In the genomic region with DNA sequence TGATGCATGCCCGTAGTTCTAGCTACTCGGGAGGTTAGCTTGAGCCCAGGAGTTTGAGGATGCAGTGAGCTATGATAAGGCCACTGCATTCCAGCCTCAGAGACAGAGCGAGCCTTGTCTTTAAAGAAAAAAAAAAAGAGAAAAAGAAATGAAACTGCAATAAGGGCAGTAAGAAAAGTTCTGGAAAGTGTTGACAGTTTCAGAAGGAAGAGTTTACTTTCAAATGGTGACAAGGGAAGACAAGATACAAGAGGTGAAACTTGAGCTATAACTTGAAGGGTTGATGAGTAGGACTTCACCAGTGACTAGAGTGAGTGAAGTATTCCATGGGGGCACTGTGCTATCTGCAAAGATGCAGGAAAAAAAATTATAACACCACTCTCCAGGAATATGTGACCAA, we compare ENCODE assay signal across 23 cellular contexts.
DNase-seq lines count a peak whose midpoint lies in the region; ATAC-seq, FAIRE-seq and TF ChIP-seq lines count a peak whose summit lies in the region.
"Had no signal": no experiment of that assay in that cellular context is flagged by ENCODE, and none has a peak within 500 bp of the region (broad histone marks: within the 10 kb centered on the region; RNA-seq: fewer than 3 reads in every experiment).

No MANE protein-coding gene starts in this region.

- no TSS peak for BruUV-seq in K562 (replicated peaks; lab: Mats Ljungman, UMichigan)

- TF ChIP-seq POLR2A in K562 (conservative IDR thresholded peaks at IDR 0.05), result no peak

- TF ChIP-seq CTCF in K562 (IDR thresholded peaks at IDR 0.05 in 2 of 3, conservative IDR thresholded peaks at IDR 0.05 in 1 of 3; ENCODE audit: insufficient read depth in 2 of 3, low read depth in 1 of 3, low read length in 3 of 3), result no peak

- H3K4me3 Mint-ChIP-seq in T-helper 1 cell treated with Interleukin-12 subunit alpha and Interleukin-12 subunit beta and Interleukin-4 antibody, amounts not matched to agents 30 μg/mL and 1 μg/mL, for 36 hours, result peak overlapping the region; percentile 3
- peak overlapping the region in 1 of 4 donors; percentile 74 for H3K4me3 Mint-ChIP-seq in IgD-negative memory B cell
- H3K4me3 Mint-ChIP-seq: H9 had no signal

- H3K4ac ChIP-seq in trophoblast cell (ENCODE audit: low read depth, low read length), result no peak overlapping the region

- TF ChIP-seq EP300 in K562 (IDR thresholded peaks at IDR 0.05; ENCODE audit: low read length), result no peak

- H3K14ac ChIP-seq in trophoblast cell (ENCODE audit: low read length), result no peak overlapping the region

- H2AK5ac ChIP-seq in trophoblast cell (ENCODE audit: low read length), result no peak overlapping the region

- no peak overlapping the region for H3K23ac ChIP-seq in trophoblast cell (ENCODE audit: low read length)

- WGBS in K562 (ENCODE audit: insufficient coverage, low coverage, missing lambda C conversion rate), result 0% methylated on average over 3 of the region's 3 CpGs
- no CpG with 5 or more reads among the region's 3 CpGs for WGBS in trophoblast cell (ENCODE audit: extremely low coverage, insufficient coverage, insufficient read length)

- intact Hi-C loops in K562 (cut with micrococcal nuclease), result no loop called here

- no peak overlapping the region for H4K8ac ChIP-seq in trophoblast cell (ENCODE audit: low read depth, low read length)

- H3K9me1 ChIP-seq in K562 (ENCODE audit: control insufficient read depth, insufficient read depth, low read length), result no peaks in the 10 kb centered on the region

- H3K4me3 ChIP-seq in K562 (no peak overlapping the region), trophoblast cell (ENCODE audit: low read depth, low read length) (no peak overlapping the region)

- no peaks in the 10 kb centered on the region for H3K79me1 ChIP-seq in trophoblast cell (ENCODE audit: low read length)

- no peak overlapping the region for H2BK5ac ChIP-seq in trophoblast cell (ENCODE audit: low read depth, low read length, poor library complexity)

- CTCF ChIA-PET in K562 (lab: Yijun Ruan, JAX; ENCODE audit: low intra/inter-chr PET ratio), result no interaction called here

- H3K9ac ChIP-seq in K562 (ENCODE audit: insufficient read depth in 1 of 2, low read depth in 2 of 2, low read length in 2 of 2), result no peak overlapping the region
- no peak overlapping the region for H3K9ac ChIP-seq in trophoblast cell (ENCODE audit: low read length)

- no peak overlapping the region for H2AFZ ChIP-seq in K562 (ENCODE audit: low read depth, low read length)
- no peak overlapping the region for H2AFZ ChIP-seq in trophoblast cell (ENCODE audit: insufficient read depth, low read length, poor library complexity)

- no peak overlapping the region for H3K18ac ChIP-seq in trophoblast cell (ENCODE audit: low read length)

- H3K4me2 ChIP-seq in K562 (ENCODE audit: insufficient read depth, low read length), result no peak overlapping the region
- H3K4me2 ChIP-seq in trophoblast cell (ENCODE audit: low read length), result no peak overlapping the region

- H3K9me3 Mint-ChIP-seq in T-helper 1 cell treated with Interleukin-12 subunit alpha and Interleukin-12 subunit beta and Interleukin-4 antibody, amounts not matched to agents 30 μg/mL and 1 μg/mL, for 36 hours, result no peaks in the 10 kb centered on the region
- H3K9me3 Mint-ChIP-seq in IgD-negative memory B cell, result no peaks in the 10 kb centered on the region
- H3K9me3 Mint-ChIP-seq: H9 had no signal

- no peak overlapping the region for H3K27ac Mint-ChIP-seq in T-helper 1 cell treated with Interleukin-12 subunit alpha and Interleukin-12 subunit beta and Interleukin-4 antibody, amounts not matched to agents 30 μg/mL and 1 μg/mL, for 36 hours
- H3K27ac Mint-ChIP-seq in IgD-negative memory B cell, result peak overlapping the region; percentile 33 to 93 (median 56)
- H3K27ac Mint-ChIP-seq: H9 had no signal

- peak; percentile 11 for FAIRE-seq in K562 (lab: Jason Lieb, UNC)
- FAIRE-seq: A204.1, HepG2 had no signal

- DNase-seq in T-helper 1 cell, result no peak
- DNase-seq in K562 (ENCODE audit: extremely low read depth in 1 of 4, low spot score in 3 of 4), result no peak
- peak; percentile 5 to 26 for DNase-seq in trophoblast cell
- no peak for DNase-seq in AG08395 (ENCODE audit: low spot score)
- no peak for DNase-seq in H4 (ENCODE audit: low spot score)
- DNase-seq: activated gamma-delta T cell, cerebellar nuclear complex, DMS53, GF-D8, glutamatergic neuron, H9, kidney glomerular epithelial cell, mammary epithelial cell, NCI-H1436, NCI-H2171 treated with DMSO at 0.1 percent for 48 hours, NCI-H526 treated with DMSO at 0.1 percent for 48 hours, SHP77, substantia nigra had no signal

- no peak overlapping the region for H2BK120ac ChIP-seq in trophoblast cell (ENCODE audit: insufficient read depth, low read length, poor library complexity)

- H3K79me2 ChIP-seq in K562 (ENCODE audit: control insufficient read depth, insufficient read depth, low read length), result no peaks in the 10 kb centered on the region
- H3K79me2 ChIP-seq in trophoblast cell (ENCODE audit: control insufficient read depth, insufficient read depth, low read length, poor library complexity), result no peaks in the 10 kb centered on the region

- no peak overlapping the region for H2BK12ac ChIP-seq in trophoblast cell (ENCODE audit: low read length)

- H3K4me1 ChIP-seq in K562 (replicated peaks in 1 of 2; ENCODE audit: control insufficient read depth in 2 of 2, insufficient read depth in 2 of 2, low read length in 2 of 2) (no peaks in the 10 kb centered on the region), trophoblast cell (ENCODE audit: control insufficient read depth in 1 of 2, insufficient read depth in 2 of 2, low read length in 2 of 2) (peaks cover 0 to 4% of the 10 kb centered on the region in 2 experiments)

- H3K9me3 ChIP-seq in K562 (replicated peaks; ENCODE audit: control insufficient read depth, insufficient read depth, low read depth, low read length) (no peaks in the 10 kb centered on the region), trophoblast cell (ENCODE audit: insufficient read depth, low read depth, low read length) (no peaks in the 10 kb centered on the region)

- H3K36me3 ChIP-seq in K562 (ENCODE audit: control insufficient read depth, insufficient read depth, low read length), result no peaks in the 10 kb centered on the region
- H3K36me3 ChIP-seq in trophoblast cell (ENCODE audit: control insufficient read depth in 1 of 2, insufficient read depth in 2 of 2, low read length in 2 of 2), result peaks cover 0 to 2% of the 10 kb centered on the region in 2 experiments

- no peaks in the 10 kb centered on the region for H4K20me1 ChIP-seq in K562 (replicated peaks; ENCODE audit: control insufficient read depth, insufficient read depth, low read length)

- peaks cover 1% of the 10 kb centered on the region for H3K36me3 Mint-ChIP-seq in T-helper 1 cell treated with Interleukin-12 subunit alpha and Interleukin-12 subunit beta and Interleukin-4 antibody, amounts not matched to agents 30 μg/mL and 1 μg/mL, for 36 hours (ENCODE audit: low read depth)
- peaks cover 3% of the 10 kb centered on the region for H3K36me3 Mint-ChIP-seq in IgD-negative memory B cell

- H3K27me3 ChIP-seq in K562 (ENCODE audit: control insufficient read depth in 2 of 2, insufficient read depth in 2 of 2, low read length in 2 of 2), result no peaks in the 10 kb centered on the region
- no peaks in the 10 kb centered on the region for H3K27me3 ChIP-seq in trophoblast cell (ENCODE audit: insufficient read depth, low read length)

- peaks cover 14% of the 10 kb centered on the region for H3K4me1 Mint-ChIP-seq in T-helper 1 cell treated with Interleukin-12 subunit alpha and Interleukin-12 subunit beta and Interleukin-4 antibody, amounts not matched to agents 30 μg/mL and 1 μg/mL, for 36 hours (ENCODE audit: low read depth)
- peaks cover 56 to 69% (median 60%) of the 10 kb centered on the region in 3 donors for H3K4me1 Mint-ChIP-seq in IgD-negative memory B cell

- ATAC-seq in K562 (no peak), GM21825 (IDR thresholded peaks at IDR 0.05; ENCODE audit: unreplicated experiment) (no peak)
- ATAC-seq: HepG2 had no signal

- POLR2A ChIA-PET in K562 (lab: Yijun Ruan, JAX), result interaction anchor here (0.6 kb wide), 1 partner anchor 521 kb away, joined by 3 read pairs; no protein-coding TSS in a partner anchor

- H3K27ac ChIP-seq in K562 (ENCODE audit: extremely low read depth, low read depth, low read length), result no peak overlapping the region
- no peak overlapping the region for H3K27ac ChIP-seq in trophoblast cell (ENCODE audit: low read depth, low read length)

- H3K27me3 Mint-ChIP-seq in T-helper 1 cell treated with Interleukin-12 subunit alpha and Interleukin-12 subunit beta and Interleukin-4 antibody, amounts not matched to agents 30 μg/mL and 1 μg/mL, for 36 hours (ENCODE audit: low read depth), result no peaks in the 10 kb centered on the region
- no peaks in the 10 kb centered on the region for H3K27me3 Mint-ChIP-seq in IgD-negative memory B cell

- no peak overlapping the region for H4K91ac ChIP-seq in trophoblast cell (ENCODE audit: low read depth, low read length)

- H4K12ac ChIP-seq in trophoblast cell (ENCODE audit: low read depth, low read length), result no peak overlapping the region

- in situ Hi-C loops in K562 (cut with MboI), result no loop called here

- TF ChIP-seq RAD21 in K562 (CRISPR knock-in tag; conservative IDR thresholded peaks at IDR 0.05 in 1 of 2, IDR thresholded peaks at IDR 0.05 in 1 of 2), result no peak

TF ChIP-seq in K562, 482 proteins besides CTCF, POLR2A, EP300 and RAD21:
- TF ChIP-seq, protein P1, sequence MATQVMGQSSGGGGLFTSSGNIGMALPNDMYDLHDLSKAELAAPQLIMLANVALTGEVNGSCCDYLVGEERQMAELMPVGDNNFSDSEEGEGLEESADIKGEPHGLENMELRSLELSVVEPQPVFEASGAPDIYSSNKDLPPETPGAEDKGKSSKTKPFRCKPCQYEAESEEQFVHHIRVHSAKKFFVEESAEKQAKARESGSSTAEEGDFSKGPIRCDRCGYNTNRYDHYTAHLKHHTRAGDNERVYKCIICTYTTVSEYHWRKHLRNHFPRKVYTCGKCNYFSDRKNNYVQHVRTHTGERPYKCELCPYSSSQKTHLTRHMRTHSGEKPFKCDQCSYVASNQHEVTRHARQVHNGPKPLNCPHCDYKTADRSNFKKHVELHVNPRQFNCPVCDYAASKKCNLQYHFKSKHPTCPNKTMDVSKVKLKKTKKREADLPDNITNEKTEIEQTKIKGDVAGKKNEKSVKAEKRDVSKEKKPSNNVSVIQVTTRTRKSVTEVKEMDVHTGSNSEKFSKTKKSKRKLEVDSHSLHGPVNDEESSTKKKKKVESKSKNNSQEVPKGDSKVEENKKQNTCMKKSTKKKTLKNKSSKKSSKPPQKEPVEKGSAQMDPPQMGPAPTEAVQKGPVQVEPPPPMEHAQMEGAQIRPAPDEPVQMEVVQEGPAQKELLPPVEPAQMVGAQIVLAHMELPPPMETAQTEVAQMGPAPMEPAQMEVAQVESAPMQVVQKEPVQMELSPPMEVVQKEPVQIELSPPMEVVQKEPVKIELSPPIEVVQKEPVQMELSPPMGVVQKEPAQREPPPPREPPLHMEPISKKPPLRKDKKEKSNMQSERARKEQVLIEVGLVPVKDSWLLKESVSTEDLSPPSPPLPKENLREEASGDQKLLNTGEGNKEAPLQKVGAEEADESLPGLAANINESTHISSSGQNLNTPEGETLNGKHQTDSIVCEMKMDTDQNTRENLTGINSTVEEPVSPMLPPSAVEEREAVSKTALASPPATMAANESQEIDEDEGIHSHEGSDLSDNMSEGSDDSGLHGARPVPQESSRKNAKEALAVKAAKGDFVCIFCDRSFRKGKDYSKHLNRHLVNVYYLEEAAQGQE (CRISPR knock-in tag; IDR thresholded peaks at IDR 0.05; ENCODE audit: low read depth), result no peak

Comparison
In these comparisons a context has a peak if more than half of its experiments do, and no peak if none do; other contexts are left out.
1. DNase-seq: peak in trophoblast cell (2 of 2); none in T-helper 1 cell (0 of 5), K562 (0 of 4), AG08395 (single experiment) and H4 (single experiment).